1 cellular context compared by ENCODE assay signal in the genomic region with DNA sequence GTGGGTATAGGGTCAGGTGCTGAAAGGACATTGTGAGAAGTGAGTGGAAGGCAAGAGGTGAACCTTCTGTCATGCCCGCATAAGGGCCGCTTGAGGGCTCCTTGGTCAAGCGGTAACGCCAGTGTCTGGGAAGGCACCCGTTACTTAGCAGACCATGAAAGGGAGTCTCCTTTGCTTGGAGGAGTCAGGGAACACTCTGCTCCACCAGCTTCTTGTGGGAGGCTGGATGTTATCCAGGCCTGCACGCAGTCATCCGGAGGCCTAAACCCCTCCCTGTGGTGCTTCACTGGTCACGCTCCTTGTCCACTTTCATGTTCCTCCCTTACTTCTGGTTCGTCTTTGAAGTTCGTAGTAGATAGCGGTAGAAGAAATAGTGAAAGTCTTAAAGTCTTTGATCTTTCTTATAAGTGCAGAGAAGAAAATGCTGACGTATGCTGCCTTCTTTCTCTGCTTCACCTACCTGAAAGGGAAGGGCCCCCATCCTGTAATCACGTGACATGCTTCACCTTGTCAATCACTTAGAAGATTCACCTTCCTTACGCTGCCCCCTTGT.
TF ChIP-seq lines count a peak whose summit lies in the region.
"Not testable (repeated sequence)": the region's sequence is repeated elsewhere in the genome, so short reads cannot be mapped to it uniquely, and the experiment has no call there.

No MANE protein-coding gene starts in this region.

TF ChIP-seq in K562, 482 proteins besides CTCF, POLR2A, EP300 and RAD21 (continued from another document):
- peak; percentile 55 for TF ChIP-seq USF2 (CRISPR knock-in tag; IDR thresholded peaks at IDR 0.05)
- peak; percentile 94 for TF ChIP-seq RAD51 (IDR thresholded peaks at IDR 0.05; ENCODE audit: borderline replicate concordance, low read depth)
- 0 out of 2 replicates have a peak, but pooled peaks have one; percentile 39 for TF ChIP-seq MTA3 (IDR thresholded peaks at IDR 0.05; ENCODE audit: borderline replicate concordance)
- peak; percentile 71 for TF ChIP-seq HNRNPLL (IDR thresholded peaks at IDR 0.05; ENCODE audit: low read depth, low read length, poor library complexity, severe bottlenecking)
- peak in 1 of 2 experiments; percentile 54; a peak in 1 of 4 replicates for TF ChIP-seq SRF (CRISPR knock-in tag; IDR thresholded peaks at IDR 0.05)
- peak; percentile 9; the same call in 1 of the 2 replicates for TF ChIP-seq JUND (IDR thresholded peaks at IDR 0.05; ENCODE audit: borderline replicate concordance, low read depth, low read length)
- TF ChIP-seq JUND (tag; IDR thresholded peaks at IDR 0.05; ENCODE audit: borderline replicate concordance, low read depth, low read length); NR2C2 (CRISPR knock-in tag; IDR thresholded peaks at IDR 0.05): not testable (repeated sequence)
- TF ChIP-seq C11orf30 (IDR thresholded peaks at IDR 0.05; ENCODE audit: low read depth): peak; percentile 78
- peak; percentile 65; the same call in 1 of the 2 replicates for TF ChIP-seq SP1 (CRISPR knock-in tag; IDR thresholded peaks at IDR 0.05)
- TF ChIP-seq MAZ (CRISPR knock-in tag; conservative IDR thresholded peaks at IDR 0.05 in 1 of 2, IDR thresholded peaks at IDR 0.05 in 1 of 2): peak in 1 of 2 experiments; percentile 50; a peak in 2 of 4 replicates
- TF ChIP-seq NR2C2 (tag; IDR thresholded peaks at IDR 0.05): 0 out of 2 replicates have a peak, but pooled peaks have one; percentile 14
- TF ChIP-seq ZFP36 (IDR thresholded peaks at IDR 0.05; ENCODE audit: low read depth, low read length, partially characterized antibody): peak; percentile 11
- 0 out of 2 replicates have a peak, but pooled peaks have one; percentile 21 for TF ChIP-seq HDAC2 (IDR thresholded peaks at IDR 0.05)
- TF ChIP-seq, protein P1, sequence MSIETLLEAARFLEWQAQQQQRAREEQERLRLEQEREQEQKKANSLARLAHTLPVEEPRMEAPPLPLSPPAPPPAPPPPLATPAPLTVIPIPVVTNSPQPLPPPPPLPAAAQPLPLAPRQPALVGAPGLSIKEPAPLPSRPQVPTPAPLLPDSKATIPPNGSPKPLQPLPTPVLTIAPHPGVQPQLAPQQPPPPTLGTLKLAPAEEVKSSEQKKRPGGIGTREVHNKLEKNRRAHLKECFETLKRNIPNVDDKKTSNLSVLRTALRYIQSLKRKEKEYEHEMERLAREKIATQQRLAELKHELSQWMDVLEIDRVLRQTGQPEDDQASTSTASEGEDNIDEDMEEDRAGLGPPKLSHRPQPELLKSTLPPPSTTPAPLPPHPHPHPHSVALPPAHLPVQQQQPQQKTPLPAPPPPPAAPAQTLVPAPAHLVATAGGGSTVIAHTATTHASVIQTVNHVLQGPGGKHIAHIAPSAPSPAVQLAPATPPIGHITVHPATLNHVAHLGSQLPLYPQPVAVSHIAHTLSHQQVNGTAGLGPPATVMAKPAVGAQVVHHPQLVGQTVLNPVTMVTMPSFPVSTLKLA (conservative IDR thresholded peaks at IDR 0.05): 0 out of 4 replicates have a peak, but pooled peaks have one; percentile 19 to 34
TF ChIP-seq in K562: peak in this region for 40; not testable (repeated sequence) for 442.
